ENCODE assay signal across 8 cellular contexts in the genomic region with DNA sequence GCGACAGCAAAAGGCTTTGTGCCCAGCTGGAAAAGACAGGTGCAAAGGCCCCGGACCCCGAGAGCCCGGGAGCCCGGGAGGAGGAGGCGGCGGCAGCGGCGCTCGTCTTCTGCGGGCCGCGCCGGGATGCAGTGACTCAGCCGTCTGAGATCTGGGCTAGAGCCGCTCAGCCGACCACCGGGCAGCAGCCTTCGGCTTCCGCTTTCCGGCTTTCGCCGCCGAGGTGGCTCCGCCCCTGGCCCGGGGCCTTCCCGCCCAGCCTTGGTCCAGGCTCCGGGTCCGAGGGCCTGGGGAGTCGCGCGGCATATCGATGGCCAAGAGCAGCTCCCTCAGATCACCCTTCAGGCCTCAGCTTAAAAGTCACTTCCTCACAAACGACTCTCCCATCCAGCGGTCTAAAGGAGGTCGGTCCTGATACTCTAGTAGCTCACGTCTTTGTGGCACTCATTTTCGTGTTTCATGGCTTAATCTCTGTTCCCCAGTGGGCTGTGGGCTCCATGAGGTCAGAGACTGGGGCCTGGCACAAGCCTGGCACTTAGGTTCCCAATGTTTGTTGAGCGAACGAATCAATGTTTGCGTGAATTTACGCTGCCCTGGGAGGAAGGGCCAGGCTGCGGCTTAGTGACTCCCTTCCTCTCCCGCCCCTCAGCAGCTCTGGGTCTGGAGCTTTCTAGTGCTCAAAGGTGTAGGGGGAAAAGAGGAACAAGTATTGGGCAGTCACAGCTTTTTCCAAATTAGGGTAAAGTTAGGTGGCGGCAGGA. TPM values are rescaled to one million over a fixed set of nuclear protein-coding genes. Genes with fewer than 3 reads are reported as not detected.
DNase-seq lines count a peak whose midpoint lies in the region; ATAC-seq, FAIRE-seq and TF ChIP-seq lines count a peak whose summit lies in the region.

Gene PHTF1, minus strand, starts transcription at position 146 of the 761 bp plus-strand sequence. CDS start 783 bp downstream, outside the sequence.

- peaks cover 24% of the 10 kb centered on the region for H3K79me2 ChIP-seq in DOHH2 (ENCODE audit: control insufficient read depth, low read length)

- H3K9me2 ChIP-seq in DOHH2 (replicated peaks; ENCODE audit: control insufficient read depth, low read length), result no peaks in the 10 kb centered on the region

- peak within 1 kb of the TSS; percentile 78 for H3K4me3 ChIP-seq in DOHH2 (ENCODE audit: low read length)

- POLR2A ChIA-PET in naive thymus-derived CD8-positive, alpha-beta T cell (lab: Charles Lee), result interaction anchor here (0.6 to 3.5 kb wide), 9 partner anchors 9 to 176 kb away, joined by 3 to 44 read pairs (median 6); partner anchors contain the start of genes AP4B1 and RSBN1

- peak; percentile 85 for ATAC-seq in GM21619 (IDR thresholded peaks at IDR 0.05; ENCODE audit: unreplicated experiment)
- ATAC-seq in activated T-helper 17 cell treated with anti-CD3 and anti-CD28 coated beads, Interleukin-2, amount 50 U/mL, for 72 hours (replicated peaks), result peak; percentile 90
- ATAC-seq in naive thymus-derived CD8-positive, alpha-beta T cell, result peak; percentile 58 to 73

- no peaks in the 10 kb centered on the region for H4K20me1 ChIP-seq in DOHH2 (ENCODE audit: control insufficient read depth, insufficient read depth, low read depth, low read length)

- H3K9me3 Mint-ChIP-seq in activated T-helper 17 cell treated with anti-CD3 and anti-CD28 coated beads, Interleukin-2, amount 50 U/mL, for 72 hours, result no peaks in the 10 kb centered on the region
- no peaks in the 10 kb centered on the region for H3K9me3 Mint-ChIP-seq in naive thymus-derived CD8-positive, alpha-beta T cell
- no peaks in the 10 kb centered on the region for H3K9me3 Mint-ChIP-seq in stimulated activated naive CD8-positive, alpha-beta T cell treated with anti-CD3 and anti-CD28 coated beads, Interleukin-15, Interleukin-2, amounts not matched to agents 100 ng/mL and 50 ng/mL, for 24 hours

- peak within 1 kb of the TSS; percentile 95 for H3K4me3 Mint-ChIP-seq in activated T-helper 17 cell treated with anti-CD3 and anti-CD28 coated beads, Interleukin-2, amount 50 U/mL, for 72 hours
- H3K4me3 Mint-ChIP-seq in naive thymus-derived CD8-positive, alpha-beta T cell, result peak within 1 kb of the TSS; percentile 87 to 97 (median 94)
- peak within 1 kb of the TSS; percentile 92 for H3K4me3 Mint-ChIP-seq in stimulated activated naive CD8-positive, alpha-beta T cell treated with anti-CD3 and anti-CD28 coated beads, Interleukin-15, Interleukin-2, amounts not matched to agents 100 ng/mL and 50 ng/mL, for 24 hours

- peaks cover 18% of the 10 kb centered on the region for H3K36me3 ChIP-seq in DOHH2 (ENCODE audit: control insufficient read depth, low read length)

- peak within 1 kb of the TSS; percentile 89 for H3K4me2 ChIP-seq in DOHH2 (ENCODE audit: low read length)

- peaks cover 17% of the 10 kb centered on the region for H3K4me1 Mint-ChIP-seq in activated T-helper 17 cell treated with anti-CD3 and anti-CD28 coated beads, Interleukin-2, amount 50 U/mL, for 72 hours
- H3K4me1 Mint-ChIP-seq in naive thymus-derived CD8-positive, alpha-beta T cell, result peaks cover 5 to 29% (median 16%) of the 10 kb centered on the region in 4 donors
- H3K4me1 Mint-ChIP-seq in stimulated activated naive CD8-positive, alpha-beta T cell treated with anti-CD3 and anti-CD28 coated beads, Interleukin-15, Interleukin-2, amounts not matched to agents 100 ng/mL and 50 ng/mL, for 24 hours (ENCODE audit: low read depth), result peaks cover 29% of the 10 kb centered on the region

- peaks cover 46% of the 10 kb centered on the region for H3K36me3 Mint-ChIP-seq in activated T-helper 17 cell treated with anti-CD3 and anti-CD28 coated beads, Interleukin-2, amount 50 U/mL, for 72 hours (ENCODE audit: low read depth)
- H3K36me3 Mint-ChIP-seq in naive thymus-derived CD8-positive, alpha-beta T cell, result peaks cover 0 to 13% (median 0%) of the 10 kb centered on the region in 3 donors
- peaks cover 30% of the 10 kb centered on the region for H3K36me3 Mint-ChIP-seq in stimulated activated naive CD8-positive, alpha-beta T cell treated with anti-CD3 and anti-CD28 coated beads, Interleukin-15, Interleukin-2, amounts not matched to agents 100 ng/mL and 50 ng/mL, for 24 hours (ENCODE audit: low read depth)

- H3K9me3 ChIP-seq in DOHH2 (ENCODE audit: control insufficient read depth, insufficient read depth, low read length), result no peaks in the 10 kb centered on the region

- TF ChIP-seq EP300 in Ishikawa (IDR thresholded peaks at IDR 0.05; ENCODE audit: borderline replicate concordance), result no peak

- TF ChIP-seq CTCF in DOHH2 (IDR thresholded peaks at IDR 0.05; ENCODE audit: low read depth, low read length, poor library complexity, severe bottlenecking), result no peak

- H3K27ac Mint-ChIP-seq in activated T-helper 17 cell treated with anti-CD3 and anti-CD28 coated beads, Interleukin-2, amount 50 U/mL, for 72 hours, result peak within 1 kb of the TSS; percentile 96
- peak within 1 kb of the TSS; percentile 89 to 95 (median 92) for H3K27ac Mint-ChIP-seq in naive thymus-derived CD8-positive, alpha-beta T cell
- H3K27ac Mint-ChIP-seq in stimulated activated naive CD8-positive, alpha-beta T cell treated with anti-CD3 and anti-CD28 coated beads, Interleukin-15, Interleukin-2, amounts not matched to agents 100 ng/mL and 50 ng/mL, for 24 hours, result peak within 1 kb of the TSS; percentile 98

- peaks cover 17% of the 10 kb centered on the region for H3K4me1 ChIP-seq in DOHH2 (ENCODE audit: control insufficient read depth, low read length)

- TF ChIP-seq RAD21 in Ishikawa (IDR thresholded peaks at IDR 0.05; ENCODE audit: low read depth), result no peak

- peak; percentile 80 for DNase-seq in RCC 7860 (ENCODE audit: low spot score)
- DNase-seq in fibroblast of peridontal ligament (ENCODE audit: extremely low read depth), result peak; percentile 78
- DNase-seq in naive thymus-derived CD8-positive, alpha-beta T cell, result peak; percentile 3 to 69 (median 36)

- H3K27me3 ChIP-seq in DOHH2 (ENCODE audit: control insufficient read depth, low read length), result no peaks in the 10 kb centered on the region

- H3F3A ChIP-seq in DOHH2 (ENCODE audit: control insufficient read depth, insufficient read depth), result peaks cover 22% of the 10 kb centered on the region

- no peaks in the 10 kb centered on the region for H3K27me3 Mint-ChIP-seq in activated T-helper 17 cell treated with anti-CD3 and anti-CD28 coated beads, Interleukin-2, amount 50 U/mL, for 72 hours
- H3K27me3 Mint-ChIP-seq in naive thymus-derived CD8-positive, alpha-beta T cell, result no peaks in the 10 kb centered on the region
- H3K27me3 Mint-ChIP-seq in stimulated activated naive CD8-positive, alpha-beta T cell treated with anti-CD3 and anti-CD28 coated beads, Interleukin-15, Interleukin-2, amounts not matched to agents 100 ng/mL and 50 ng/mL, for 24 hours, result no peaks in the 10 kb centered on the region

- H3K27ac ChIP-seq in DOHH2 (ENCODE audit: low read depth, low read length), result peak within 1 kb of the TSS; percentile 70

- no peak for FAIRE-seq in RCC 7860 (lab: Jason Lieb, UNC)

TF ChIP-seq in Ishikawa, 13 proteins besides CTCF, POLR2A, EP300 and RAD21 (continues in another document):
- no peak for TF ChIP-seq USF1 (IDR thresholded peaks at IDR 0.05)
- TF ChIP-seq NFIC (IDR thresholded peaks at IDR 0.05), result no peak
- TF ChIP-seq EGR1 (IDR thresholded peaks at IDR 0.05), result no peak
- TF ChIP-seq YY1 (IDR thresholded peaks at IDR 0.05; ENCODE audit: low read depth), result no peak
- TF ChIP-seq TAF1 (IDR thresholded peaks at IDR 0.05; ENCODE audit: low read depth), result peak; percentile 75
- no peak for TF ChIP-seq CEBPB (IDR thresholded peaks at IDR 0.05)
- TF ChIP-seq TCF12 (IDR thresholded peaks at IDR 0.05; ENCODE audit: low read depth), result no peak
- TF ChIP-seq CREB1 (IDR thresholded peaks at IDR 0.05; ENCODE audit: low read depth), result no peak
- TF ChIP-seq ZBTB7A (IDR thresholded peaks at IDR 0.05; ENCODE audit: low read depth), result 0 out of 2 replicates have a peak, but pooled peaks have one; percentile 36
- TF ChIP-seq, protein P1, sequence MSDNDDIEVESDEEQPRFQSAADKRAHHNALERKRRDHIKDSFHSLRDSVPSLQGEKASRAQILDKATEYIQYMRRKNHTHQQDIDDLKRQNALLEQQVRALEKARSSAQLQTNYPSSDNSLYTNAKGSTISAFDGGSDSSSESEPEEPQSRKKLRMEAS (IDR thresholded peaks at IDR 0.05), result no peak; the same call in 1 of the 2 replicates
- no peak for TF ChIP-seq REST (IDR thresholded peaks at IDR 0.05; ENCODE audit: low read depth)

RNA-seq across cellular contexts. Expression of gene PHTF1, which starts in this region (rescaled TPM):
- total RNA-seq in activated T-helper 17 cell treated with anti-CD3 and anti-CD28 coated beads, Interleukin-2, amount 50 U/mL, for 72 hours, result 10 to 100 TPM; 19.5 to 24.8 TPM
- total RNA-seq in naive thymus-derived CD8-positive, alpha-beta T cell, result 1 to 10 TPM; 7.7 to 9.9 TPM
- 1 to 10 TPM; 1.9 to 4.3 (median 3.1) TPM for polyA plus RNA-seq in naive thymus-derived CD8-positive, alpha-beta T cell

Comparison
In these comparisons a context has a peak if more than half of its experiments do, and no peak if none do; other contexts are left out.
1. Peak in every context shown above with its lines: DNase-seq, ATAC-seq, H3K4me3 ChIP-seq and H3K27ac ChIP-seq.